In genomic region chr1:205053296-205053695, GRCh38 we compare ENCODE assay signal across 2 cellular contexts.
TF ChIP-seq lines count a peak whose summit lies in the region.

No MANE protein-coding gene starts in this region.

TF ChIP-seq in A549, 52 proteins besides CTCF, POLR2A, EP300 and RAD21:
- TF ChIP-seq PHF8 (IDR thresholded peaks at IDR 0.05; ENCODE audit: borderline replicate concordance, low read depth) (no peak), ZFP36 (IDR thresholded peaks at IDR 0.05; ENCODE audit: borderline replicate concordance, partially characterized antibody) (peak; percentile 5)
TF ChIP-seq in A549: peak in this region for 1.

TF ChIP-seq in HepG2, 621 proteins besides CTCF, POLR2A, EP300 and RAD21:
- TF ChIP-seq ZNF451 (CRISPR knock-in tag; IDR thresholded peaks at IDR 0.05) (no peak), ZNF878 (CRISPR knock-in tag; IDR thresholded peaks at IDR 0.05) (no peak), ZNF841 (CRISPR knock-in tag; IDR thresholded peaks at IDR 0.05; ENCODE audit: borderline replicate concordance) (no peak), ZHX1 (CRISPR knock-in tag; IDR thresholded peaks at IDR 0.05; ENCODE audit: low read depth) (no peak), HNRNPLL (IDR thresholded peaks at IDR 0.05; ENCODE audit: low read depth, low read length, poor library complexity, severe bottlenecking) (no peak), HNF1A (IDR thresholded peaks at IDR 0.05; ENCODE audit: low read depth) (no peak), HNF1A (CRISPR knock-in tag; IDR thresholded peaks at IDR 0.05; ENCODE audit: borderline replicate concordance) (no peak), RARA (CRISPR knock-in tag; IDR thresholded peaks at IDR 0.05) (no peak), SMAD9 (CRISPR knock-in tag; IDR thresholded peaks at IDR 0.05) (no peak), KLF16 (CRISPR knock-in tag; IDR thresholded peaks at IDR 0.05) (no peak), HNF4G (IDR thresholded peaks at IDR 0.05; ENCODE audit: borderline replicate concordance, low read depth, low read length) (no peak), HNF4G (CRISPR knock-in tag; IDR thresholded peaks at IDR 0.05; ENCODE audit: borderline replicate concordance, low read depth) (no peak), SRF (IDR thresholded peaks at IDR 0.05; ENCODE audit: low read depth, low read length) (no peak), ZNF710 (CRISPR knock-in tag; IDR thresholded peaks at IDR 0.05; ENCODE audit: borderline replicate concordance) (no peak)
- TF ChIP-seq, protein P1, sequence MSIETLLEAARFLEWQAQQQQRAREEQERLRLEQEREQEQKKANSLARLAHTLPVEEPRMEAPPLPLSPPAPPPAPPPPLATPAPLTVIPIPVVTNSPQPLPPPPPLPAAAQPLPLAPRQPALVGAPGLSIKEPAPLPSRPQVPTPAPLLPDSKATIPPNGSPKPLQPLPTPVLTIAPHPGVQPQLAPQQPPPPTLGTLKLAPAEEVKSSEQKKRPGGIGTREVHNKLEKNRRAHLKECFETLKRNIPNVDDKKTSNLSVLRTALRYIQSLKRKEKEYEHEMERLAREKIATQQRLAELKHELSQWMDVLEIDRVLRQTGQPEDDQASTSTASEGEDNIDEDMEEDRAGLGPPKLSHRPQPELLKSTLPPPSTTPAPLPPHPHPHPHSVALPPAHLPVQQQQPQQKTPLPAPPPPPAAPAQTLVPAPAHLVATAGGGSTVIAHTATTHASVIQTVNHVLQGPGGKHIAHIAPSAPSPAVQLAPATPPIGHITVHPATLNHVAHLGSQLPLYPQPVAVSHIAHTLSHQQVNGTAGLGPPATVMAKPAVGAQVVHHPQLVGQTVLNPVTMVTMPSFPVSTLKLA (IDR thresholded peaks at IDR 0.05): no peak
